ENCODE assay signal across 25 cellular contexts in genomic region chr2:190235551-190235950, GRCh38.
"Had no signal": no experiment of that assay in that cellular context is flagged by ENCODE, and none has a peak within 500 bp of the region (broad histone marks: within the 10 kb centered on the region; RNA-seq: fewer than 3 reads in every experiment).

No MANE protein-coding gene starts in this region.

- DNase-seq: dermis blood vessel endothelial cell; effector memory CD4-positive, alpha-beta T cell; heart right ventricle; hippocampal formation; left cardiac atrium; left ventricle myocardium superior; lower lobe of right lung; naive B cell; pancreas; stimulated activated CD4-positive, alpha-beta T cell treated with anti-CD3 and anti-CD28 coated beads, Interleukin-2, amount 100 ng/mL, for 24 hours; stimulated activated CD4-positive, alpha-beta T cell treated with anti-CD3 and anti-CD28 coated beads, Interleukin-4, amount 100 ng/mL, for 24 hours; stimulated activated naive CD8-positive, alpha-beta T cell treated with anti-CD3 and anti-CD28 coated beads, Interleukin-15, Interleukin-2, amounts not matched to agents 100 U/mL and 50 U/mL, for 24 hours; substantia nigra; upper lobe of right lung; uterus had no signal

- H3K27me3 ChIP-seq: esophagus muscularis mucosa, foreskin keratinocyte, gastroesophageal sphincter, heart right ventricle, neutrophil, pancreas, tibial nerve, upper lobe of right lung, uterus had no signal

- ATAC-seq: foreskin keratinocyte; gastroesophageal sphincter; heart right ventricle; left cardiac atrium; left ventricle myocardium superior; lower lobe of right lung; natural killer cell treated with Interleukin-12 subunit alpha and Interleukin-12 subunit beta and Interleukin-15 and Interleukin-18, amount 100 ng/mL, for 72 hours; pancreas; sciatic nerve; stimulated activated memory B cell treated with anti-CD40 and anti-IgM and Interleukin-4, amounts not matched to agents 10 μg/mL and 1 μg/mL and 100 μg/mL, for 72 hours; stimulated activated naive CD8-positive, alpha-beta T cell treated with anti-CD3 and anti-CD28 coated beads, Interleukin-15, Interleukin-2, amounts not matched to agents 100 U/mL and 50 U/mL, for 24 hours; upper lobe of right lung had no signal

- H3K4me1 ChIP-seq: esophagus muscularis mucosa, foreskin keratinocyte, gastroesophageal sphincter, heart right ventricle, lower lobe of right lung, pancreas, tibial nerve, upper lobe of right lung, uterus had no signal

- H3K27ac ChIP-seq: esophagus muscularis mucosa, foreskin keratinocyte, gastroesophageal sphincter, heart right ventricle, lower lobe of right lung, neutrophil, pancreas, thoracic aorta, tibial nerve, upper lobe of right lung, uterus had no signal

- H3K9me3 ChIP-seq: esophagus muscularis mucosa, gastroesophageal sphincter, lower lobe of right lung, neutrophil, pancreas, thoracic aorta, upper lobe of right lung, uterus had no signal

- H3K4me3 ChIP-seq: esophagus muscularis mucosa, gastroesophageal sphincter, heart right ventricle, lower lobe of right lung, pancreas, thoracic aorta, tibial nerve, upper lobe of right lung, uterus had no signal

- FAIRE-seq: endothelial cell of umbilical vein, pancreas had no signal

- H3K36me3 ChIP-seq: lower lobe of right lung, neutrophil, thoracic aorta, upper lobe of right lung had no signal
